ENCODE assay signal across 16 cellular contexts in the genomic region with DNA sequence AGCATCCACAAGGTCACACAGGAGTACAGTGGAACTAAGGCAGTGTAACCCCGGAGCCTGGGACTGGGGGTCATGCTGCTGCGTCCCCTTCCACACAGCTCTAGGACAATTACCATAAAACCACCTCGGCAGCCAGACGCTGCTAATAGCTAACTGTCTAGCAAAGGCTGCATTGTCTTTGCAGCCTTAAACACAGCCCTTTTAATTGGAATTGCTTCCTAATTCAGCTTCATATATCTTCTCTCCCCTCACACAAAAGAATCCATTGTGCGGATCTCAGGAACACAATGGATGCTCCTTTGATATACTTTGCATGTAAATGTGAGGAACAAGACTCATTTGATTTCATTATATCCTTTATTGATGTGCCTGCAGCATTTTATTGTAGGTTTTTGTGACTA.
"Had no signal": no experiment of that assay in that cellular context is flagged by ENCODE, and none has a peak within 500 bp of the region (broad histone marks: within the 10 kb centered on the region; RNA-seq: fewer than 3 reads in every experiment).

No MANE protein-coding gene starts in this region.

- H3K27me3 ChIP-seq: left lung had no signal

- FAIRE-seq: keratinocyte had no signal

- DNase-seq: activated CD4-positive, CD25-positive, alpha-beta regulatory T cell; activated naive CD4-positive, alpha-beta T cell treated with anti-CD3 and anti-CD28 coated beads, Interleukin-2, amount 50 U/mL, for 16 hours; adrenal gland; central memory CD4-positive, alpha-beta T cell; effector memory CD4-positive, alpha-beta T cell; left lung; stimulated activated CD4-positive, alpha-beta T cell treated with anti-CD3 and anti-CD28 coated beads, Interleukin-12 subunit alpha, Interleukin-12 subunit beta, amount 100 ng/mL, for 4 hours; stimulated activated naive CD4-positive, alpha-beta T cell treated with Interleukin-2 at 50 U/mL for 16 hours had no signal

- H3K9me3 ChIP-seq: adrenal gland, left lung, prostate gland had no signal

- H3K4me3 ChIP-seq: adrenal gland, coronary artery, left lung, prostate gland had no signal

- H3K36me3 ChIP-seq: adrenal gland, left lung, prostate gland had no signal

- H3K4me1 Mint-ChIP-seq: memory B cell had no signal

- H3K4me1 ChIP-seq: adrenal gland, left lung, prostate gland had no signal

- H3K27ac ChIP-seq: adrenal gland, coronary artery, left lung, prostate gland had no signal

- H3K27ac Mint-ChIP-seq: memory B cell; T-helper 1 cell treated with Interleukin-12 subunit alpha and Interleukin-12 subunit beta and Interleukin-4 antibody, amounts not matched to agents 30 μg/mL and 1 μg/mL, for 36 hours; type B pancreatic cell had no signal

- ATAC-seq: left lung, sciatic nerve had no signal

- H3K9me3 Mint-ChIP-seq: memory B cell; neural crest cell; T-helper 1 cell treated with Interleukin-12 subunit alpha and Interleukin-12 subunit beta and Interleukin-4 antibody, amounts not matched to agents 30 μg/mL and 1 μg/mL, for 36 hours; type B pancreatic cell had no signal

- H3K36me3 Mint-ChIP-seq: memory B cell, type B pancreatic cell had no signal

- H3K4me3 Mint-ChIP-seq: memory B cell; neural crest cell; T-helper 1 cell treated with Interleukin-12 subunit alpha and Interleukin-12 subunit beta and Interleukin-4 antibody, amounts not matched to agents 30 μg/mL and 1 μg/mL, for 36 hours; type B pancreatic cell had no signal
